32 cellular contexts compared by ENCODE assay signal in the genomic region with DNA sequence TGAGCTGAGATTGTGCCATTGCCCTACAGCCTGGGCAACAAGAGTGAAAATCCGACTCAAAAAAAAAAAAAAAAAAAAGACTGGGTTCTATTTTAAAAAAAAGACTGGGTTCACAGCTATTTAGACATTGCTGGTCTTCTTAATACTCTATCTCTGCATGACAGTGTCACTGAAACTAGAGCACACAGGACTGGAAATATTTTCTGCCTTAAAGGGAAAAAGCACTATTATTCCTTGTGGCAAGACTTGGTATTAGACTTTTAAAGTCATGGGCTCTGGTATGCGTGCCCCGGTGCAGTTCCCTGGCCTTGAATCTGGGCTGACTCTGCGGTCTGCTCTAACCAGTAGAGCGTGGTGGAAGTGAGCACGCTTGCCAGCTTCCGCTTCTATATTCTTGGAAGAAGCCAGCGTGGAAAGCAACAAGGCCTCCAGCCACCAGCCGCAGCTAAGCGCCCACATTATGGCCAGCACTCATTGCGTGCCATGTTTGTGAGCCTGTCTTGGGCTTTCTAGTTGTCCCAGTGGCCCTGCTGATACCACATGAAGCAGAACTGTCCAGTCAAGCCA. TPM values are rescaled to one million over a fixed set of nuclear protein-coding genes. Genes with fewer than 3 reads are reported as not detected.
A peak's percentile ranks its signal among the peaks of the same experiment; 100 is the strongest.
DNase-seq lines count a peak whose midpoint lies in the region; ATAC-seq and TF ChIP-seq lines count a peak whose summit lies in the region.
"Had no signal": no experiment of that assay in that cellular context is flagged by ENCODE, and none has a peak within 500 bp of the region (broad histone marks: within the 10 kb centered on the region; RNA-seq: fewer than 3 reads in every experiment).

No MANE protein-coding gene starts in this region.

- H3K4me3 ChIP-seq in MG63 (no peak overlapping the region), parathyroid adenoma (ENCODE audit: low read depth, low read length) (no peak overlapping the region), endodermal cell (ENCODE audit: low read length) (no peak overlapping the region)
- H3K4me3 ChIP-seq: A549, body of pancreas, esophagus muscularis mucosa, gastrocnemius medialis, GM23338, hepatocyte, left ventricle myocardium inferior, prostate gland, sigmoid colon, thoracic aorta, vagina had no signal

- peak overlapping the region; percentile 65 for H2AFZ ChIP-seq in parathyroid adenoma
- H2AFZ ChIP-seq: GM23338, hepatocyte had no signal

- peaks cover 57% of the 10 kb centered on the region for H3K36me3 Mint-ChIP-seq in endodermal cell (ENCODE audit: low read depth)

- H3K9ac ChIP-seq in parathyroid adenoma = no peak overlapping the region
- no peak overlapping the region for H3K9ac ChIP-seq in endodermal cell (ENCODE audit: extremely low read depth, low read length, poor library complexity, severe bottlenecking)

- H3K27me3 ChIP-seq in MG63 = no peaks in the 10 kb centered on the region
- H3K27me3 ChIP-seq in parathyroid adenoma (ENCODE audit: control insufficient read depth, insufficient read depth, low read length) = no peaks in the 10 kb centered on the region
- no peaks in the 10 kb centered on the region for H3K27me3 ChIP-seq in endodermal cell (ENCODE audit: control insufficient read depth, insufficient read depth, low read length, poor library complexity, severe bottlenecking)
- H3K27me3 ChIP-seq: body of pancreas, esophagus muscularis mucosa, gastrocnemius medialis, hepatocyte, sigmoid colon, vagina had no signal

- H3K4me1 Mint-ChIP-seq in endodermal cell = no peaks in the 10 kb centered on the region
- H3K4me1 Mint-ChIP-seq: activated naive CD8-positive, alpha-beta T cell treated with anti-CD3 and anti-CD28 coated beads, Interleukin-2, amount 50 U/mL, for 24 hours had no signal

- TF ChIP-seq CTCF in AG09319 (IDR thresholded peaks at IDR 0.05; ENCODE audit: low read depth, low read length) (no peak), parathyroid adenoma (IDR thresholded peaks at IDR 0.05) (no peak), endodermal cell (conservative IDR thresholded peaks at IDR 0.05) (no peak)

- no peaks in the 10 kb centered on the region for H3K79me2 ChIP-seq in parathyroid adenoma
- H3K79me2 ChIP-seq: hepatocyte had no signal

- H3K4me2 ChIP-seq in parathyroid adenoma (ENCODE audit: low read length) = no peak overlapping the region
- H3K4me2 ChIP-seq: A549, GM23338, hepatocyte had no signal

- peak overlapping the region; percentile 40 for H3K27ac ChIP-seq in parathyroid adenoma
- H3K27ac ChIP-seq in endodermal cell (ENCODE audit: low read depth, low read length) = no peak overlapping the region
- H3K27ac ChIP-seq: A549, body of pancreas, esophagus muscularis mucosa, gastrocnemius medialis, hepatocyte, left ventricle myocardium inferior, prostate gland, sigmoid colon, thoracic aorta, vagina had no signal

- WGBS in endodermal cell (ENCODE audit: insufficient coverage in 1 of 2, insufficient read length in 1 of 2), 2 experiments = 96% methylated on average over 10 to 11 of the region's 11 CpGs

- H3K4me3 Mint-ChIP-seq in endodermal cell = no peak overlapping the region
- H3K4me3 Mint-ChIP-seq: activated naive CD8-positive, alpha-beta T cell treated with anti-CD3 and anti-CD28 coated beads, Interleukin-2, amount 50 U/mL, for 24 hours; GM23338 had no signal

- ATAC-seq in esophagus mucosa = peak; percentile 60
- ATAC-seq: activated naive CD8-positive, alpha-beta T cell treated with anti-CD3 and anti-CD28 coated beads, Interleukin-2, amount 50 U/mL, for 24 hours; body of pancreas; gastrocnemius medialis; GM23338 had no signal

- H3K9me3 Mint-ChIP-seq in endodermal cell = no peaks in the 10 kb centered on the region
- H3K9me3 Mint-ChIP-seq: activated naive CD8-positive, alpha-beta T cell treated with anti-CD3 and anti-CD28 coated beads, Interleukin-2, amount 50 U/mL, for 24 hours; GM23338 had no signal

- no peak overlapping the region for H3K27ac Mint-ChIP-seq in endodermal cell
- H3K27ac Mint-ChIP-seq: activated naive CD8-positive, alpha-beta T cell treated with anti-CD3 and anti-CD28 coated beads, Interleukin-2, amount 50 U/mL, for 24 hours; GM23338 had no signal

- no peaks in the 10 kb centered on the region for H3K9me3 ChIP-seq in MG63
- no peaks in the 10 kb centered on the region for H3K9me3 ChIP-seq in parathyroid adenoma (ENCODE audit: control insufficient read depth, low read length)
- no peaks in the 10 kb centered on the region for H3K9me3 ChIP-seq in endodermal cell (ENCODE audit: control insufficient read depth, low read length)
- H3K9me3 ChIP-seq: A549, body of pancreas, esophagus muscularis mucosa, gastrocnemius medialis, left ventricle myocardium inferior, prostate gland, sigmoid colon, thoracic aorta, vagina had no signal

- H3K36me3 ChIP-seq in MG63 (peaks cover 33% of the 10 kb centered on the region), parathyroid adenoma (ENCODE audit: control insufficient read depth, insufficient read depth, low read length) (no peaks in the 10 kb centered on the region), endodermal cell (ENCODE audit: control insufficient read depth, insufficient read depth, low read length) (peaks cover 48% of the 10 kb centered on the region)
- H3K36me3 ChIP-seq: gastrocnemius medialis, left ventricle myocardium inferior, prostate gland, sigmoid colon, thoracic aorta, vagina had no signal

- H3K27me3 Mint-ChIP-seq in endodermal cell (ENCODE audit: insufficient read depth) = no peaks in the 10 kb centered on the region
- H3K27me3 Mint-ChIP-seq: activated naive CD8-positive, alpha-beta T cell treated with anti-CD3 and anti-CD28 coated beads, Interleukin-2, amount 50 U/mL, for 24 hours had no signal

- DNase-seq in AG09319 (ENCODE audit: extremely low read depth, low read depth) (peak; percentile 77), MG63 (peak; percentile 91), endodermal cell (no peak), NCI-H1694 treated with DMSO at 0.1 percent for 48 hours (lab: John Stamatoyannopoulos, UW) (no peak)
- DNase-seq in stimulated activated CD4-positive, alpha-beta T cell treated with anti-CD3 and anti-CD28 coated beads, Interleukin-4, amount 100 ng/mL, for 1 hour = no peak
- no peak for DNase-seq in activated CD4-positive, alpha-beta T cell treated with anti-CD3 and anti-CD28 coated beads, Interleukin-2, amount 50 U/mL, for 1 hour
- DNase-seq: activated effector memory CD4-positive, alpha-beta T cell treated with Interleukin-2 at 50 U/mL for 16 hours; activated naive CD8-positive, alpha-beta T cell treated with anti-CD3 and anti-CD28 coated beads, Interleukin-2, amount 50 U/mL, for 24 hours; activated T-cell treated with anti-CD3 and anti-CD28 coated beads for 4 hours; body of pancreas; C1 segment of cervical spinal cord; COR-L47; effector memory CD4-positive, alpha-beta T cell; gastrocnemius medialis; left ventricle myocardium inferior; mesendoderm; NCI-H1105; NCI-H2029 treated with DMSO at 0.1 percent for 48 hours; NCI-H2227 treated with DMSO at 0.1 percent for 48 hours; NCI-H526 treated with DMSO at 0.1 percent for 48 hours; SHP77; sigmoid colon; stimulated activated naive CD4-positive, alpha-beta T cell had no signal

- no peaks in the 10 kb centered on the region for H3K4me1 ChIP-seq in parathyroid adenoma
- H3K4me1 ChIP-seq in endodermal cell (ENCODE audit: control insufficient read depth, insufficient read depth, low read length) = no peaks in the 10 kb centered on the region
- H3K4me1 ChIP-seq: A549, prostate gland, sigmoid colon, vagina had no signal

RNA-seq across cellular contexts. Expression of gene PRKAB1, which starts 31.3 kb away (rescaled TPM):
- total RNA-seq in MG63 (2014; rRNA removed; shearing (Covaris generic); ENCODE audit: low replicate concordance) = 12.0 and 30.8 TPM in 2 replicates
- 26.8 TPM for total RNA-seq in esophagus mucosa
- total RNA-seq in endodermal cell = 10 to 100 TPM; 28.8 to 32.0 TPM
- 34.2 TPM for polyA plus RNA-seq in endodermal cell (2013, experiment 1 of 2)
- 31.7 TPM for polyA plus RNA-seq in endodermal cell (2013, experiment 2 of 2)

Comparison
In these comparisons a context has a peak if more than half of its experiments do, and no peak if none do; other contexts are left out.
1. DNase-seq: peak in AG09319 (single experiment) and MG63 (single experiment); none in stimulated activated CD4-positive, alpha-beta T cell treated with anti-CD3 and anti-CD28 coated beads, Interleukin-4, amount 100 ng/mL, for 1 hour (single experiment), endodermal cell (single experiment), activated CD4-positive, alpha-beta T cell treated with anti-CD3 and anti-CD28 coated beads, Interleukin-2, amount 50 U/mL, for 1 hour (single experiment) and NCI-H1694 treated with DMSO at 0.1 percent for 48 hours (single experiment).